29 cellular contexts compared by ENCODE assay signal in genomic region chr10:17883621-17884020, GRCh38.
A peak's percentile ranks its signal among the peaks of the same experiment; 100 is the strongest.
DNase-seq lines count a peak whose midpoint lies in the region; ATAC-seq and TF ChIP-seq lines count a peak whose summit lies in the region.
"Had no signal": no experiment of that assay in that cellular context is flagged by ENCODE, and none has a peak within 500 bp of the region (broad histone marks: within the 10 kb centered on the region; RNA-seq: fewer than 3 reads in every experiment).

No MANE protein-coding gene starts in this region.

- TF ChIP-seq CTCF in transverse colon (IDR thresholded peaks at IDR 0.05), result no peak
- TF ChIP-seq CTCF in left lung (IDR thresholded peaks at IDR 0.05), result no peak

- peaks cover 17% of the 10 kb centered on the region for H3K4me1 Mint-ChIP-seq in dendritic cell treated with granulocyte-macrophage colony-stimulating factor and Interleukin-4, amounts not matched to agents 40 ng/mL and 50 ng/mL, for 4 days (ENCODE audit: low read depth)
- H3K4me1 Mint-ChIP-seq: activated naive CD4-positive, alpha-beta T cell treated with anti-CD3 and anti-CD28 coated beads, Interleukin-2, amount 50 U/mL, for 24 hours; activated T-helper 17 cell treated with anti-CD3 and anti-CD28 coated beads, Interleukin-2, amount 50 U/mL, for 72 hours; CD4-positive, CD25-positive, alpha-beta regulatory T cell; stimulated activated memory B cell treated with anti-CD40 and anti-IgM and Interleukin-4, amounts not matched to agents 10 μg/mL and 1 μg/mL and 100 μg/mL, for 72 hours had no signal

- DNase-seq in NCI-H2081 (lab: John Stamatoyannopoulos, UW) (peak; percentile 33 to 76), NCI-H2081 treated with DMSO at 0.1 percent for 48 hours (lab: John Stamatoyannopoulos, UW) (no peak), NCI-H510A (lab: John Stamatoyannopoulos, UW) (peak; percentile 75), transverse colon (peak; percentile 30), left lung (no peak)
- DNase-seq: 8988T; activated CD4-positive, alpha-beta memory T cell treated with anti-CD3 and anti-CD28 coated beads for 36 hours; activated CD8-positive, alpha-beta memory T cell treated with anti-CD3 and anti-CD28 coated beads, Interleukin-2, amount 50 U/mL, for 48 hours; CD4-positive, CD25-positive, alpha-beta regulatory T cell; effector memory CD8-positive, alpha-beta T cell; foreskin fibroblast; IMR-90; left cardiac atrium; mesendoderm; NCI-H1048; NCI-H2171; NCI-H526; posterior cingulate gyrus; right lobe of liver; stimulated activated CD4-positive, alpha-beta T cell treated with anti-CD3 and anti-CD28 coated beads, Interleukin-4, amount 100 ng/mL, for 4 hours; substantia nigra had no signal

- WGBS in transverse colon (ENCODE audit: low coverage in 1 of 2), 2 donors, result 26% methylated on average over 1 of the region's 1 CpG; no CpG with 5 or more reads in 1 of the 2 donors

- no peak overlapping the region for H3K4me3 Mint-ChIP-seq in dendritic cell treated with granulocyte-macrophage colony-stimulating factor and Interleukin-4, amounts not matched to agents 40 ng/mL and 50 ng/mL, for 4 days
- H3K4me3 Mint-ChIP-seq: activated CD4-positive, alpha-beta memory T cell treated with anti-CD3 and anti-CD28 coated beads for 36 hours; activated naive CD4-positive, alpha-beta T cell treated with anti-CD3 and anti-CD28 coated beads, Interleukin-2, amount 50 U/mL, for 24 hours; activated T-helper 17 cell treated with anti-CD3 and anti-CD28 coated beads, Interleukin-2, amount 50 U/mL, for 72 hours; CD4-positive, CD25-positive, alpha-beta regulatory T cell; effector memory CD8-positive, alpha-beta T cell; stimulated activated memory B cell treated with anti-CD40 and anti-IgM and Interleukin-4, amounts not matched to agents 10 μg/mL and 1 μg/mL and 100 μg/mL, for 72 hours had no signal

- no peak for TF ChIP-seq POLR2A in transverse colon (IDR thresholded peaks at IDR 0.05)

- H3K9me3 ChIP-seq in transverse colon (no peaks in the 10 kb centered on the region), left lung (peaks cover 0 to 13% of the 10 kb centered on the region in 2 donors)
- H3K9me3 ChIP-seq: right lobe of liver had no signal

- H3K27ac ChIP-seq in transverse colon (peak overlapping the region in 1 of 4 donors; percentile 9), left lung (no peak overlapping the region)
- H3K27ac ChIP-seq: right lobe of liver, SK-N-MC had no signal

- intact Hi-C loops in dendritic cell treated with granulocyte-macrophage colony-stimulating factor and Interleukin-4, amounts not matched to agents 40 ng/mL and 50 ng/mL, for 4 days (cut with micrococcal nuclease), result no loop called here
- intact Hi-C loops in transverse colon (cut with DNase I; ENCODE audit: low total_unique reads) (no loop called here), left lung (cut with DNase I) (no loop called here)

- H3K4me1 ChIP-seq in transverse colon (no peaks in the 10 kb centered on the region), left lung (no peaks in the 10 kb centered on the region)
- H3K4me1 ChIP-seq: right lobe of liver had no signal

- peaks cover 11% of the 10 kb centered on the region for H3K9me3 Mint-ChIP-seq in dendritic cell treated with granulocyte-macrophage colony-stimulating factor and Interleukin-4, amounts not matched to agents 40 ng/mL and 50 ng/mL, for 4 days
- H3K9me3 Mint-ChIP-seq: activated naive CD4-positive, alpha-beta T cell treated with anti-CD3 and anti-CD28 coated beads, Interleukin-2, amount 50 U/mL, for 24 hours; activated T-helper 17 cell treated with anti-CD3 and anti-CD28 coated beads, Interleukin-2, amount 50 U/mL, for 72 hours had no signal

- H3K27ac Mint-ChIP-seq in dendritic cell treated with granulocyte-macrophage colony-stimulating factor and Interleukin-4, amounts not matched to agents 40 ng/mL and 50 ng/mL, for 4 days, result peak overlapping the region; percentile 25
- H3K27ac Mint-ChIP-seq: activated CD4-positive, alpha-beta memory T cell treated with anti-CD3 and anti-CD28 coated beads for 36 hours; activated naive CD4-positive, alpha-beta T cell treated with anti-CD3 and anti-CD28 coated beads, Interleukin-2, amount 50 U/mL, for 24 hours; activated T-helper 17 cell treated with anti-CD3 and anti-CD28 coated beads, Interleukin-2, amount 50 U/mL, for 72 hours; CD4-positive, CD25-positive, alpha-beta regulatory T cell; effector memory CD8-positive, alpha-beta T cell; stimulated activated memory B cell treated with anti-CD40 and anti-IgM and Interleukin-4, amounts not matched to agents 10 μg/mL and 1 μg/mL and 100 μg/mL, for 72 hours had no signal

- peaks cover 100% of the 10 kb centered on the region for H3K36me3 Mint-ChIP-seq in dendritic cell treated with granulocyte-macrophage colony-stimulating factor and Interleukin-4, amounts not matched to agents 40 ng/mL and 50 ng/mL, for 4 days (ENCODE audit: low read depth)
- H3K36me3 Mint-ChIP-seq: activated CD4-positive, alpha-beta memory T cell treated with anti-CD3 and anti-CD28 coated beads for 36 hours; activated naive CD4-positive, alpha-beta T cell treated with anti-CD3 and anti-CD28 coated beads, Interleukin-2, amount 50 U/mL, for 24 hours; CD4-positive, CD25-positive, alpha-beta regulatory T cell; stimulated activated memory B cell treated with anti-CD40 and anti-IgM and Interleukin-4, amounts not matched to agents 10 μg/mL and 1 μg/mL and 100 μg/mL, for 72 hours had no signal

- no peaks in the 10 kb centered on the region for H3K27me3 Mint-ChIP-seq in dendritic cell treated with granulocyte-macrophage colony-stimulating factor and Interleukin-4, amounts not matched to agents 40 ng/mL and 50 ng/mL, for 4 days
- H3K27me3 Mint-ChIP-seq: activated CD4-positive, alpha-beta memory T cell treated with anti-CD3 and anti-CD28 coated beads for 36 hours; activated naive CD4-positive, alpha-beta T cell treated with anti-CD3 and anti-CD28 coated beads, Interleukin-2, amount 50 U/mL, for 24 hours; stimulated activated memory B cell treated with anti-CD40 and anti-IgM and Interleukin-4, amounts not matched to agents 10 μg/mL and 1 μg/mL and 100 μg/mL, for 72 hours had no signal

- ATAC-seq in GM21528 (IDR thresholded peaks at IDR 0.05; ENCODE audit: low FRiP score, unreplicated experiment), result no peak
- ATAC-seq in left lung, result no peak
- ATAC-seq in HG03354 (IDR thresholded peaks at IDR 0.05; ENCODE audit: poor library complexity, severe bottlenecking, unreplicated experiment), result no peak
- ATAC-seq: activated T-helper 17 cell treated with anti-CD3 and anti-CD28 coated beads, Interleukin-2, amount 50 U/mL, for 72 hours; effector memory CD8-positive, alpha-beta T cell; left cardiac atrium; right lobe of liver; stimulated activated memory B cell treated with anti-CD40 and anti-IgM and Interleukin-4, amounts not matched to agents 10 μg/mL and 1 μg/mL and 100 μg/mL, for 72 hours had no signal

- in situ Hi-C loops in transverse colon (cut with MboI; ENCODE audit: low pct_ligation_motif_present in 1 of 4, low pct_unique_long_range_greater_than_20kb in 1 of 4, low sequenced_read_pairs in 3 of 4), result no loop called here

- H3K4me3 ChIP-seq in transverse colon (no peak overlapping the region), left lung (no peak overlapping the region)
- H3K4me3 ChIP-seq: coronary artery, right lobe of liver, SK-N-MC had no signal

- H3K36me3 ChIP-seq in transverse colon (no peaks in the 10 kb centered on the region), left lung (peaks cover 0 to 20% of the 10 kb centered on the region in 2 donors)

- H3K27me3 ChIP-seq in transverse colon, result no peaks in the 10 kb centered on the region
- no peaks in the 10 kb centered on the region for H3K27me3 ChIP-seq in left lung
- H3K27me3 ChIP-seq: right lobe of liver had no signal

- no peak for TF ChIP-seq EP300 in transverse colon (IDR thresholded peaks at IDR 0.05; ENCODE audit: low read depth)

Comparison
In these comparisons a context has a peak if more than half of its experiments do, and no peak if none do; other contexts are left out.
1. DNase-seq: peak in NCI-H2081 (2 of 2), NCI-H510A (single experiment) and transverse colon (single experiment); none in NCI-H2081 treated with DMSO at 0.1 percent for 48 hours (single experiment) and left lung (0 of 2).